In genomic region chr5:132524877-132525276, GRCh38 we compare ENCODE assay signal across 17 cellular contexts. TPM values are rescaled to one million over a fixed set of nuclear protein-coding genes. Genes with fewer than 3 reads are reported as not detected.
DNase-seq lines count a peak whose midpoint lies in the region; ATAC-seq, FAIRE-seq and TF ChIP-seq lines count a peak whose summit lies in the region.
"Not testable (repeated sequence)": the region's sequence is repeated elsewhere in the genome, so short reads cannot be mapped to it uniquely, and the experiment has no call there.
"Had no signal": no experiment of that assay in that cellular context is flagged by ENCODE, and none has a peak within 500 bp of the region (broad histone marks: within the 10 kb centered on the region; RNA-seq: fewer than 3 reads in every experiment).

No MANE protein-coding gene starts in this region.

- not testable (repeated sequence) for TF ChIP-seq EP300 in A549 (IDR thresholded peaks at IDR 0.05)

- not testable (repeated sequence) for H3K4me2 ChIP-seq in A549
- peak overlapping the region; percentile 72 for H3K4me2 ChIP-seq in OCI-LY3 (ENCODE audit: low read length)

- H3K27ac ChIP-seq in A549: not testable (repeated sequence)
- H3K27ac ChIP-seq in OCI-LY3 (ENCODE audit: low read length): peak overlapping the region; percentile 88

- not testable (repeated sequence) for ATAC-seq in A549; activated B cell treated with CpG ODN at 0.5 μM for 24 hours (ENCODE audit: low read depth); natural killer cell treated with Interleukin-12 subunit alpha and Interleukin-12 subunit beta and Interleukin-15 and Interleukin-18, amount 100 ng/mL, for 72 hours

- not testable (repeated sequence) for H4K20me1 ChIP-seq in OCI-LY3 (ENCODE audit: insufficient read depth, low read length)

- H3K27me3 Mint-ChIP-seq in activated B cell treated with CpG ODN at 0.5 μM for 24 hours; activated T-helper 1 cell treated with anti-CD3 and anti-CD28 coated beads, Interleukin-12 subunit alpha, Interleukin-12 subunit beta, Interleukin-2, Interleukin-4 antibody, amounts not matched to agents 30 ng/mL and 10 ng/mL and 1 ng/mL, durations not matched to agents 14 hours and 24 hours and 36 hours (ENCODE audit: insufficient read depth); activated naive CD8-positive, alpha-beta T cell treated with anti-CD3 and anti-CD28 coated beads for 36 hours; natural killer cell treated with Interleukin-12 subunit alpha and Interleukin-12 subunit beta and Interleukin-15 and Interleukin-18, amount 100 ng/mL, for 72 hours: not testable (repeated sequence)

- H3K27me3 ChIP-seq in OCI-LY3 (ENCODE audit: low read depth, low read length): not testable (repeated sequence)

- peak overlapping the region; percentile 73 for H3K27ac Mint-ChIP-seq in activated B cell treated with CpG ODN at 0.5 μM for 24 hours
- H3K27ac Mint-ChIP-seq in activated T-helper 1 cell treated with anti-CD3 and anti-CD28 coated beads, Interleukin-12 subunit alpha, Interleukin-12 subunit beta, Interleukin-2, Interleukin-4 antibody, amounts not matched to agents 30 ng/mL and 10 ng/mL and 1 ng/mL, durations not matched to agents 14 hours and 24 hours and 36 hours: peak overlapping the region; percentile 94
- H3K27ac Mint-ChIP-seq in activated naive CD8-positive, alpha-beta T cell treated with anti-CD3 and anti-CD28 coated beads for 36 hours: peak overlapping the region; percentile 63
- peak overlapping the region; percentile 70 to 84 for H3K27ac Mint-ChIP-seq in natural killer cell treated with Interleukin-12 subunit alpha and Interleukin-12 subunit beta and Interleukin-15 and Interleukin-18, amount 100 ng/mL, for 72 hours

- not testable (repeated sequence) for H3K9me3 Mint-ChIP-seq in activated B cell treated with CpG ODN at 0.5 μM for 24 hours; natural killer cell treated with Interleukin-12 subunit alpha and Interleukin-12 subunit beta and Interleukin-15 and Interleukin-18, amount 100 ng/mL, for 72 hours
- peaks cover 17% of the 10 kb centered on the region for H3K9me3 Mint-ChIP-seq in activated T-helper 1 cell treated with anti-CD3 and anti-CD28 coated beads, Interleukin-12 subunit alpha, Interleukin-12 subunit beta, Interleukin-2, Interleukin-4 antibody, amounts not matched to agents 30 ng/mL and 10 ng/mL and 1 ng/mL, durations not matched to agents 14 hours and 24 hours and 36 hours
- peaks cover 11% of the 10 kb centered on the region for H3K9me3 Mint-ChIP-seq in activated naive CD8-positive, alpha-beta T cell treated with anti-CD3 and anti-CD28 coated beads for 36 hours

- TF ChIP-seq RAD21 in A549 (conservative IDR thresholded peaks at IDR 0.05 in 1 of 2, IDR thresholded peaks at IDR 0.05 in 1 of 2): not testable (repeated sequence)

- CTCF ChIA-PET in A549 (lab: Yijun Ruan, JAX): interaction anchor here (1.3 to 3.5 kb wide), 4 partner anchors 137 to 294 kb away, joined by 4 to 46 read pairs (median 14); no protein-coding TSS in a partner anchor
- CTCF ChIA-PET in activated B cell treated with CpG ODN at 0.5 μM for 24 hours (lab: Charles Lee): not testable (repeated sequence)

- not testable (repeated sequence) for DNase-seq in A549 (ENCODE audit: low read depth in 1 of 2, low spot score in 1 of 2); GM12892 (ENCODE audit: insufficient read length); activated B cell treated with CpG ODN at 0.5 μM for 24 hours; activated T-helper 1 cell treated with anti-CD3 and anti-CD28 coated beads, Interleukin-12 subunit alpha, Interleukin-12 subunit beta, Interleukin-2, Interleukin-4 antibody, amounts not matched to agents 30 ng/mL and 10 ng/mL and 1 ng/mL, durations not matched to agents 14 hours and 24 hours and 36 hours (ENCODE audit: low spot score); activated naive CD8-positive, alpha-beta T cell treated with anti-CD3 and anti-CD28 coated beads for 36 hours; natural killer cell treated with Interleukin-12 subunit alpha and Interleukin-12 subunit beta and Interleukin-15 and Interleukin-18, amount 100 ng/mL, for 72 hours (ENCODE audit: low spot score)

- H3K9me3 ChIP-seq in A549 (peaks cover 19% of the 10 kb centered on the region), OCI-LY3 (ENCODE audit: insufficient read depth, low read length) (0 out of 2 replicates have a peak, but pooled peaks cover 16% of the 10 kb centered on the region)

- H3K4me1 ChIP-seq in A549: not testable (repeated sequence)
- H3K4me1 ChIP-seq in OCI-LY3 (ENCODE audit: low read length): peaks cover 46% of the 10 kb centered on the region

- not testable (repeated sequence) for TF ChIP-seq CTCF in A549 (IDR thresholded peaks at IDR 0.05); OCI-LY3 (IDR thresholded peaks at IDR 0.05; ENCODE audit: low read depth, low read length); activated B cell treated with CpG ODN at 0.5 μM for 24 hours (IDR thresholded peaks at IDR 0.05)

- not testable (repeated sequence) for H3K36me3 ChIP-seq in OCI-LY3 (replicated peaks; ENCODE audit: low read depth, low read length)

- peak overlapping the region; percentile 64 for H3K4me3 Mint-ChIP-seq in activated B cell treated with CpG ODN at 0.5 μM for 24 hours
- H3K4me3 Mint-ChIP-seq in activated T-helper 1 cell treated with anti-CD3 and anti-CD28 coated beads, Interleukin-12 subunit alpha, Interleukin-12 subunit beta, Interleukin-2, Interleukin-4 antibody, amounts not matched to agents 30 ng/mL and 10 ng/mL and 1 ng/mL, durations not matched to agents 14 hours and 24 hours and 36 hours: peak overlapping the region; percentile 72
- H3K4me3 Mint-ChIP-seq in activated naive CD8-positive, alpha-beta T cell treated with anti-CD3 and anti-CD28 coated beads for 36 hours: peak overlapping the region; percentile 20
- peak overlapping the region; percentile 67 for H3K4me3 Mint-ChIP-seq in natural killer cell treated with Interleukin-12 subunit alpha and Interleukin-12 subunit beta and Interleukin-15 and Interleukin-18, amount 100 ng/mL, for 72 hours

- intact Hi-C loops in activated B cell treated with CpG ODN at 0.5 μM for 24 hours (cut with micrococcal nuclease): loop anchor here (5.0 kb wide), 2 partner anchors 62 to 212 kb away; partner anchors contain the start of gene KIF3A
- intact Hi-C loops in activated T-helper 1 cell treated with anti-CD3 and anti-CD28 coated beads, Interleukin-12 subunit alpha, Interleukin-12 subunit beta, Interleukin-2, Interleukin-4 antibody, amounts not matched to agents 30 ng/mL and 10 ng/mL and 1 ng/mL, durations not matched to agents 14 hours and 24 hours and 36 hours (cut with micrococcal nuclease): loop anchor here (1.0 to 5.0 kb wide), 8 partner anchors 21 to 226 kb away; partner anchors contain the start of genes IL13 and KIF3A

- FAIRE-seq in A549 (lab: Jason Lieb, UNC): not testable (repeated sequence)
- FAIRE-seq in GM12892 (lab: Jason Lieb, UNC): peak; percentile 5

- not testable (repeated sequence) for H3K36me3 Mint-ChIP-seq in activated B cell treated with CpG ODN at 0.5 μM for 24 hours (ENCODE audit: low read depth); activated T-helper 1 cell treated with anti-CD3 and anti-CD28 coated beads, Interleukin-12 subunit alpha, Interleukin-12 subunit beta, Interleukin-2, Interleukin-4 antibody, amounts not matched to agents 30 ng/mL and 10 ng/mL and 1 ng/mL, durations not matched to agents 14 hours and 24 hours and 36 hours (ENCODE audit: low read depth); activated naive CD8-positive, alpha-beta T cell treated with anti-CD3 and anti-CD28 coated beads for 36 hours; natural killer cell treated with Interleukin-12 subunit alpha and Interleukin-12 subunit beta and Interleukin-15 and Interleukin-18, amount 100 ng/mL, for 72 hours

- POLR2A ChIA-PET in A549 (lab: Yijun Ruan, JAX): not testable (repeated sequence)
- POLR2A ChIA-PET in activated B cell treated with CpG ODN at 0.5 μM for 24 hours (lab: Charles Lee): interaction anchor here (2.3 to 2.9 kb wide), 2 partner anchors 32 to 35 kb away, joined by 10 to 15 read pairs; partner anchors contain the start of genes IRF1 and RAD50

- not testable (repeated sequence) for H2AFZ ChIP-seq in OCI-LY3 (ENCODE audit: low read depth, low read length)

- H3K79me2 ChIP-seq in OCI-LY3 (ENCODE audit: low read length): not testable (repeated sequence)

- H3K4me3 ChIP-seq in A549; OCI-LY3 (ENCODE audit: low read length): not testable (repeated sequence)

- H3K4me1 Mint-ChIP-seq in activated B cell treated with CpG ODN at 0.5 μM for 24 hours: peaks cover 62% of the 10 kb centered on the region
- peaks cover 69% of the 10 kb centered on the region for H3K4me1 Mint-ChIP-seq in activated T-helper 1 cell treated with anti-CD3 and anti-CD28 coated beads, Interleukin-12 subunit alpha, Interleukin-12 subunit beta, Interleukin-2, Interleukin-4 antibody, amounts not matched to agents 30 ng/mL and 10 ng/mL and 1 ng/mL, durations not matched to agents 14 hours and 24 hours and 36 hours (ENCODE audit: low read depth)
- peaks cover 43% of the 10 kb centered on the region for H3K4me1 Mint-ChIP-seq in activated naive CD8-positive, alpha-beta T cell treated with anti-CD3 and anti-CD28 coated beads for 36 hours
- H3K4me1 Mint-ChIP-seq in natural killer cell treated with Interleukin-12 subunit alpha and Interleukin-12 subunit beta and Interleukin-15 and Interleukin-18, amount 100 ng/mL, for 72 hours (ENCODE audit: low read depth in 2 of 2): peaks cover 44 to 53% of the 10 kb centered on the region in 2 donors

- TF ChIP-seq POLR2A in A549 (IDR thresholded peaks at IDR 0.05; ENCODE audit: low read length); GM12892 (IDR thresholded peaks at IDR 0.05; ENCODE audit: low read depth, low read length): not testable (repeated sequence)

- H3K9ac ChIP-seq in OCI-LY3 (ENCODE audit: low read length): not testable (repeated sequence)

- 39% methylated on average over 5 of the region's 5 CpGs for WGBS in A549 (ENCODE audit: missing lambda C conversion rate)

RNA-seq across cellular contexts. Expression of gene IL5, which starts 18.4 kb away (rescaled TPM):
- polyA plus RNA-seq in A549 (2011; rRNA removed) (not detected in 2 replicates), A549 (2017; fragmentation: RNase III; extraction: RNeasy Plus Mini Kit Qiagen cat#74134 plus additional on column Dnase treatment) (not detected in 3 replicates)
- polyA plus RNA-seq in A549 (2012; cell fraction: cytosol; rRNA removed): not detected in 2 replicates
- not detected in 2 replicates for polyA plus RNA-seq in A549 (2012; cell fraction: nucleus; rRNA removed)
- polyA minus RNA-seq in A549 (2011; rRNA and poly(A)+ RNA removed): not detected in 2 replicates
- polyA plus RNA-seq in GM12892 (2012; ENCODE audit: missing spikeins): not detected
- not detected in 2 replicates for total RNA-seq in activated B cell treated with CpG ODN at 0.5 μM for 24 hours
- 1.5 and 2.2 TPM in 2 replicates for total RNA-seq in activated T-helper 1 cell treated with anti-CD3 and anti-CD28 coated beads, Interleukin-12 subunit alpha, Interleukin-12 subunit beta, Interleukin-2, Interleukin-4 antibody, amounts not matched to agents 30 ng/mL and 10 ng/mL and 1 ng/mL, durations not matched to agents 14 hours and 24 hours and 36 hours
- total RNA-seq in activated naive CD8-positive, alpha-beta T cell treated with anti-CD3 and anti-CD28 coated beads for 36 hours: not detected
- total RNA-seq in natural killer cell treated with Interleukin-12 subunit alpha and Interleukin-12 subunit beta and Interleukin-15 and Interleukin-18, amount 100 ng/mL, for 72 hours: 1 to 10 TPM; 7.2 to 9.5 TPM
- total RNA-seq: CD4-positive, alpha-beta T cell; Daoy; G401; GM23338; H9; HT-29; LHCN-M2; MCF 10A; SK-MEL-5 had no signal
- polyA plus RNA-seq: BJ, GM23338 had no signal

RNA-seq across cellular contexts. Expression of gene RAD50, which starts 31.9 kb away (rescaled TPM):
- polyA plus RNA-seq in A549 (2011; rRNA removed) (51.6 and 81.5 TPM in 2 replicates), A549 (2017; fragmentation: RNase III; extraction: RNeasy Plus Mini Kit Qiagen cat#74134 plus additional on column Dnase treatment) (39.6 to 48.2 TPM (median 41.6 TPM) in 3 replicates)
- 11.8 and 15.2 TPM in 2 replicates for polyA plus RNA-seq in A549 (2012; cell fraction: cytosol; rRNA removed)
- 10.5 and 17.1 TPM in 2 replicates for polyA plus RNA-seq in A549 (2012; cell fraction: nucleus; rRNA removed)
- 50.3 and 61.0 TPM in 2 replicates for polyA minus RNA-seq in A549 (2011; rRNA and poly(A)+ RNA removed)
- 36.9 TPM for polyA plus RNA-seq in GM12892 (2012; ENCODE audit: missing spikeins)
- 42.5 and 42.6 TPM in 2 replicates for total RNA-seq in activated B cell treated with CpG ODN at 0.5 μM for 24 hours
- total RNA-seq in activated T-helper 1 cell treated with anti-CD3 and anti-CD28 coated beads, Interleukin-12 subunit alpha, Interleukin-12 subunit beta, Interleukin-2, Interleukin-4 antibody, amounts not matched to agents 30 ng/mL and 10 ng/mL and 1 ng/mL, durations not matched to agents 14 hours and 24 hours and 36 hours: 30.9 and 33.0 TPM in 2 replicates
- 10 to 100 TPM; 40.7 to 49.1 TPM for total RNA-seq in activated naive CD8-positive, alpha-beta T cell treated with anti-CD3 and anti-CD28 coated beads for 36 hours
- 10 to 100 TPM; 24.9 to 41.8 TPM for total RNA-seq in natural killer cell treated with Interleukin-12 subunit alpha and Interleukin-12 subunit beta and Interleukin-15 and Interleukin-18, amount 100 ng/mL, for 72 hours

RNA-seq across cellular contexts. Expression of gene IRF1, which starts 34.3 kb away (rescaled TPM):
- polyA plus RNA-seq in A549 (2011; rRNA removed) (10.9 and 11.2 TPM in 2 replicates), A549 (2017; fragmentation: RNase III; extraction: RNeasy Plus Mini Kit Qiagen cat#74134 plus additional on column Dnase treatment) (13.3 to 15.5 TPM (median 15.1 TPM) in 3 replicates)
- polyA plus RNA-seq in A549 (2012; cell fraction: cytosol; rRNA removed): 9.7 and 13.3 TPM in 2 replicates
- polyA plus RNA-seq in A549 (2012; cell fraction: nucleus; rRNA removed): 19.8 and 22.3 TPM in 2 replicates
- polyA minus RNA-seq in A549 (2011; rRNA and poly(A)+ RNA removed): 27.8 and 35.9 TPM in 2 replicates
- polyA plus RNA-seq in GM12892 (2012; ENCODE audit: missing spikeins): 29.9 TPM
- total RNA-seq in activated B cell treated with CpG ODN at 0.5 μM for 24 hours: 126 and 134 TPM in 2 replicates
- total RNA-seq in activated T-helper 1 cell treated with anti-CD3 and anti-CD28 coated beads, Interleukin-12 subunit alpha, Interleukin-12 subunit beta, Interleukin-2, Interleukin-4 antibody, amounts not matched to agents 30 ng/mL and 10 ng/mL and 1 ng/mL, durations not matched to agents 14 hours and 24 hours and 36 hours: 190 and 198 TPM in 2 replicates
- 100 to 1,000 TPM; 228 to 232 TPM for total RNA-seq in activated naive CD8-positive, alpha-beta T cell treated with anti-CD3 and anti-CD28 coated beads for 36 hours
- total RNA-seq in natural killer cell treated with Interleukin-12 subunit alpha and Interleukin-12 subunit beta and Interleukin-15 and Interleukin-18, amount 100 ng/mL, for 72 hours: 100 to 1,000 TPM; 351 to 512 TPM

Comparison
In these comparisons a context has a peak if more than half of its experiments do, and no peak if none do; other contexts are left out.
1. H3K4me3 Mint-ChIP-seq: peak in every context shown above with its lines; median percentile 72 in activated T-helper 1 cell treated with anti-CD3 and anti-CD28 coated beads, Interleukin-12 subunit alpha, Interleukin-12 subunit beta, Interleukin-2, Interleukin-4 antibody, amounts not matched to agents 30 ng/mL and 10 ng/mL and 1 ng/mL, durations not matched to agents 14 hours and 24 hours and 36 hours; 67 in natural killer cell treated with Interleukin-12 subunit alpha and Interleukin-12 subunit beta and Interleukin-15 and Interleukin-18, amount 100 ng/mL, for 72 hours; 64 in activated B cell treated with CpG ODN at 0.5 μM for 24 hours; 20 in activated naive CD8-positive, alpha-beta T cell treated with anti-CD3 and anti-CD28 coated beads for 36 hours.